1 cellular context compared by ENCODE assay signal in genomic region chr3:72549819-72550581, GRCh38.
TF ChIP-seq lines count a peak whose summit lies in the region.

No MANE protein-coding gene starts in this region.

TF ChIP-seq in HepG2, 621 proteins besides CTCF, POLR2A, EP300 and RAD21 (continued from another document):
- TF ChIP-seq RCOR2 (CRISPR knock-in tag; IDR thresholded peaks at IDR 0.05) (no peak), ZNF687 (CRISPR knock-in tag; IDR thresholded peaks at IDR 0.05) (peak; percentile 51), POGZ (CRISPR knock-in tag; IDR thresholded peaks at IDR 0.05) (0 out of 2 replicates have a peak, but pooled peaks have one; percentile 17), PITX1 (CRISPR knock-in tag; IDR thresholded peaks at IDR 0.05) (peak; percentile 26; the same call in 1 of the 2 replicates), ELF3 (CRISPR knock-in tag; IDR thresholded peaks at IDR 0.05) (0 out of 2 replicates have a peak, but pooled peaks have one; percentile 17), XBP1 (CRISPR knock-in tag; IDR thresholded peaks at IDR 0.05) (no peak), BORCS8-MEF2B (CRISPR knock-in tag; IDR thresholded peaks at IDR 0.05) (no peak), PAWR (CRISPR knock-in tag; IDR thresholded peaks at IDR 0.05; ENCODE audit: borderline replicate concordance) (no peak), IRF2 (CRISPR knock-in tag; IDR thresholded peaks at IDR 0.05) (peak; percentile 69; the same call in 1 of the 2 replicates), ZNF142 (CRISPR knock-in tag; IDR thresholded peaks at IDR 0.05) (no peak), ZNF770 (CRISPR knock-in tag; IDR thresholded peaks at IDR 0.05) (peak; percentile 82), CERS6 (CRISPR knock-in tag; IDR thresholded peaks at IDR 0.05) (no peak), ISX (CRISPR knock-in tag; conservative IDR thresholded peaks at IDR 0.05) (no peak), ZNF619 (CRISPR knock-in tag; IDR thresholded peaks at IDR 0.05) (0 out of 2 replicates have a peak, but pooled peaks have one; percentile 49), ZNF230 (CRISPR knock-in tag; IDR thresholded peaks at IDR 0.05) (no peak), ZNF768 (CRISPR knock-in tag; IDR thresholded peaks at IDR 0.05) (no peak), ZNF607 (CRISPR knock-in tag; IDR thresholded peaks at IDR 0.05; ENCODE audit: borderline replicate concordance) (no peak), ZMYM4 (CRISPR knock-in tag; IDR thresholded peaks at IDR 0.05) (no peak), ZNF292 (CRISPR knock-in tag; IDR thresholded peaks at IDR 0.05; ENCODE audit: borderline replicate concordance, low read depth) (0 out of 2 replicates have a peak, but pooled peaks have one; percentile 17), ZNF501 (CRISPR knock-in tag; IDR thresholded peaks at IDR 0.05) (0 out of 2 replicates have a peak, but pooled peaks have one; percentile 17)
- TF ChIP-seq, protein P1, sequence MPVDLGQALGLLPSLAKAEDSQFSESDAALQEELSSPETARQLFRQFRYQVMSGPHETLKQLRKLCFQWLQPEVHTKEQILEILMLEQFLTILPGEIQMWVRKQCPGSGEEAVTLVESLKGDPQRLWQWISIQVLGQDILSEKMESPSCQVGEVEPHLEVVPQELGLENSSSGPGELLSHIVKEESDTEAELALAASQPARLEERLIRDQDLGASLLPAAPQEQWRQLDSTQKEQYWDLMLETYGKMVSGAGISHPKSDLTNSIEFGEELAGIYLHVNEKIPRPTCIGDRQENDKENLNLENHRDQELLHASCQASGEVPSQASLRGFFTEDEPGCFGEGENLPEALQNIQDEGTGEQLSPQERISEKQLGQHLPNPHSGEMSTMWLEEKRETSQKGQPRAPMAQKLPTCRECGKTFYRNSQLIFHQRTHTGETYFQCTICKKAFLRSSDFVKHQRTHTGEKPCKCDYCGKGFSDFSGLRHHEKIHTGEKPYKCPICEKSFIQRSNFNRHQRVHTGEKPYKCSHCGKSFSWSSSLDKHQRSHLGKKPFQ (CRISPR knock-in tag; IDR thresholded peaks at IDR 0.05; ENCODE audit: insufficient replicate concordance) = peak; percentile 37
- TF ChIP-seq, protein P2, sequence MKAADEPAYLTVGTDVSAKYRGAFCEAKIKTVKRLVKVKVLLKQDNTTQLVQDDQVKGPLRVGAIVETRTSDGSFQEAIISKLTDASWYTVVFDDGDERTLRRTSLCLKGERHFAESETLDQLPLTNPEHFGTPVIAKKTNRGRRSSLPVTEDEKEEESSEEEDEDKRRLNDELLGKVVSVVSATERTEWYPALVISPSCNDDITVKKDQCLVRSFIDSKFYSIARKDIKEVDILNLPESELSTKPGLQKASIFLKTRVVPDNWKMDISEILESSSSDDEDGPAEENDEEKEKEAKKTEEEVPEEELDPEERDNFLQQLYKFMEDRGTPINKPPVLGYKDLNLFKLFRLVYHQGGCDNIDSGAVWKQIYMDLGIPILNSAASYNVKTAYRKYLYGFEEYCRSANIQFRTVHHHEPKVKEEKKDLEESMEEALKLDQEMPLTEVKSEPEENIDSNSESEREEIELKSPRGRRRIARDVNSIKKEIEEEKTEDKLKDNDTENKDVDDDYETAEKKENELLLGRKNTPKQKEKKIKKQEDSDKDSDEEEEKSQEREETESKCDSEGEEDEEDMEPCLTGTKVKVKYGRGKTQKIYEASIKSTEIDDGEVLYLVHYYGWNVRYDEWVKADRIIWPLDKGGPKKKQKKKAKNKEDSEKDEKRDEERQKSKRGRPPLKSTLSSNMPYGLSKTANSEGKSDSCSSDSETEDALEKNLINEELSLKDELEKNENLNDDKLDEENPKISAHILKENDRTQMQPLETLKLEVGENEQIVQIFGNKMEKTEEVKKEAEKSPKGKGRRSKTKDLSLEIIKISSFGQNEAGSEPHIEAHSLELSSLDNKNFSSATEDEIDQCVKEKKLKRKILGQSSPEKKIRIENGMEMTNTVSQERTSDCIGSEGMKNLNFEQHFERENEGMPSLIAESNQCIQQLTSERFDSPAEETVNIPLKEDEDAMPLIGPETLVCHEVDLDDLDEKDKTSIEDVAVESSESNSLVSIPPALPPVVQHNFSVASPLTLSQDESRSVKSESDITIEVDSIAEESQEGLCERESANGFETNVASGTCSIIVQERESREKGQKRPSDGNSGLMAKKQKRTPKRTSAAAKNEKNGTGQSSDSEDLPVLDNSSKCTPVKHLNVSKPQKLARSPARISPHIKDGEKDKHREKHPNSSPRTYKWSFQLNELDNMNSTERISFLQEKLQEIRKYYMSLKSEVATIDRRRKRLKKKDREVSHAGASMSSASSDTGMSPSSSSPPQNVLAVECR (CRISPR knock-in tag; IDR thresholded peaks at IDR 0.05; ENCODE audit: borderline replicate concordance) = no peak
- TF ChIP-seq, protein P3, sequence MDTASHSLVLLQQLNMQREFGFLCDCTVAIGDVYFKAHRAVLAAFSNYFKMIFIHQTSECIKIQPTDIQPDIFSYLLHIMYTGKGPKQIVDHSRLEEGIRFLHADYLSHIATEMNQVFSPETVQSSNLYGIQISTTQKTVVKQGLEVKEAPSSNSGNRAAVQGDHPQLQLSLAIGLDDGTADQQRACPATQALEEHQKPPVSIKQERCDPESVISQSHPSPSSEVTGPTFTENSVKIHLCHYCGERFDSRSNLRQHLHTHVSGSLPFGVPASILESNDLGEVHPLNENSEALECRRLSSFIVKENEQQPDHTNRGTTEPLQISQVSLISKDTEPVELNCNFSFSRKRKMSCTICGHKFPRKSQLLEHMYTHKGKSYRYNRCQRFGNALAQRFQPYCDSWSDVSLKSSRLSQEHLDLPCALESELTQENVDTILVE (CRISPR knock-in tag; IDR thresholded peaks at IDR 0.05) = no peak
- TF ChIP-seq, protein P4, sequence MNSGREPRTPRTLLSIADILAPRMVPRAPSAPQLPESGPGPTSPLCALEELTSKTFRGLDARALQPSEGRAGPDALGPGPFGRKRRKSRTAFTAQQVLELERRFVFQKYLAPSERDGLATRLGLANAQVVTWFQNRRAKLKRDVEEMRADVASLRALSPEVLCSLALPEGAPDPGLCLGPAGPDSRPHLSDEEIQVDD (CRISPR knock-in tag; IDR thresholded peaks at IDR 0.05; ENCODE audit: borderline replicate concordance) = no peak
